In genomic region chr11:9313648-9314290, GRCh38 we compare ENCODE assay signal across 2 cellular contexts.
TF ChIP-seq lines count a peak whose summit lies in the region.

No MANE protein-coding gene starts in this region.

TF ChIP-seq in A549, 52 proteins besides CTCF, POLR2A, EP300 and RAD21:
- TF ChIP-seq NR3C1 (IDR thresholded peaks at IDR 0.05) (no peak), RARB (CRISPR knock-in tag; IDR thresholded peaks at IDR 0.05) (no peak), ZC3H11A (IDR thresholded peaks at IDR 0.05) (no peak), ZFP36 (IDR thresholded peaks at IDR 0.05; ENCODE audit: borderline replicate concordance, partially characterized antibody) (no peak), ZNF302 (CRISPR knock-in tag; IDR thresholded peaks at IDR 0.05) (no peak), HMGXB4 (CRISPR knock-in tag; IDR thresholded peaks at IDR 0.05; ENCODE audit: borderline replicate concordance) (no peak), HOXB5 (CRISPR knock-in tag; IDR thresholded peaks at IDR 0.05) (no peak)
- TF ChIP-seq, protein P1, sequence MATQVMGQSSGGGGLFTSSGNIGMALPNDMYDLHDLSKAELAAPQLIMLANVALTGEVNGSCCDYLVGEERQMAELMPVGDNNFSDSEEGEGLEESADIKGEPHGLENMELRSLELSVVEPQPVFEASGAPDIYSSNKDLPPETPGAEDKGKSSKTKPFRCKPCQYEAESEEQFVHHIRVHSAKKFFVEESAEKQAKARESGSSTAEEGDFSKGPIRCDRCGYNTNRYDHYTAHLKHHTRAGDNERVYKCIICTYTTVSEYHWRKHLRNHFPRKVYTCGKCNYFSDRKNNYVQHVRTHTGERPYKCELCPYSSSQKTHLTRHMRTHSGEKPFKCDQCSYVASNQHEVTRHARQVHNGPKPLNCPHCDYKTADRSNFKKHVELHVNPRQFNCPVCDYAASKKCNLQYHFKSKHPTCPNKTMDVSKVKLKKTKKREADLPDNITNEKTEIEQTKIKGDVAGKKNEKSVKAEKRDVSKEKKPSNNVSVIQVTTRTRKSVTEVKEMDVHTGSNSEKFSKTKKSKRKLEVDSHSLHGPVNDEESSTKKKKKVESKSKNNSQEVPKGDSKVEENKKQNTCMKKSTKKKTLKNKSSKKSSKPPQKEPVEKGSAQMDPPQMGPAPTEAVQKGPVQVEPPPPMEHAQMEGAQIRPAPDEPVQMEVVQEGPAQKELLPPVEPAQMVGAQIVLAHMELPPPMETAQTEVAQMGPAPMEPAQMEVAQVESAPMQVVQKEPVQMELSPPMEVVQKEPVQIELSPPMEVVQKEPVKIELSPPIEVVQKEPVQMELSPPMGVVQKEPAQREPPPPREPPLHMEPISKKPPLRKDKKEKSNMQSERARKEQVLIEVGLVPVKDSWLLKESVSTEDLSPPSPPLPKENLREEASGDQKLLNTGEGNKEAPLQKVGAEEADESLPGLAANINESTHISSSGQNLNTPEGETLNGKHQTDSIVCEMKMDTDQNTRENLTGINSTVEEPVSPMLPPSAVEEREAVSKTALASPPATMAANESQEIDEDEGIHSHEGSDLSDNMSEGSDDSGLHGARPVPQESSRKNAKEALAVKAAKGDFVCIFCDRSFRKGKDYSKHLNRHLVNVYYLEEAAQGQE (IDR thresholded peaks at IDR 0.05) = no peak
TF ChIP-seq in A549: peak in this region for 0.

TF ChIP-seq in H1, 55 proteins besides CTCF, POLR2A, EP300 and RAD21:
- TF ChIP-seq SP4 (IDR thresholded peaks at IDR 0.05; ENCODE audit: low read length) (no peak), SIN3A (conservative IDR thresholded peaks at IDR 0.05 in 1 of 2, IDR thresholded peaks at IDR 0.05 in 1 of 2; ENCODE audit: low read depth in 1 of 2, low read length in 2 of 2) (0 out of 4 replicates have a peak, but pooled peaks of 1 of the 2 experiments have one; percentile 24), HDAC2 (IDR thresholded peaks at IDR 0.05; ENCODE audit: borderline replicate concordance in 1 of 2, low read depth in 2 of 2, low read length in 2 of 2) (0 out of 4 replicates have a peak, but pooled peaks of 1 of the 2 experiments have one; percentile 36)
